In the genomic region with DNA sequence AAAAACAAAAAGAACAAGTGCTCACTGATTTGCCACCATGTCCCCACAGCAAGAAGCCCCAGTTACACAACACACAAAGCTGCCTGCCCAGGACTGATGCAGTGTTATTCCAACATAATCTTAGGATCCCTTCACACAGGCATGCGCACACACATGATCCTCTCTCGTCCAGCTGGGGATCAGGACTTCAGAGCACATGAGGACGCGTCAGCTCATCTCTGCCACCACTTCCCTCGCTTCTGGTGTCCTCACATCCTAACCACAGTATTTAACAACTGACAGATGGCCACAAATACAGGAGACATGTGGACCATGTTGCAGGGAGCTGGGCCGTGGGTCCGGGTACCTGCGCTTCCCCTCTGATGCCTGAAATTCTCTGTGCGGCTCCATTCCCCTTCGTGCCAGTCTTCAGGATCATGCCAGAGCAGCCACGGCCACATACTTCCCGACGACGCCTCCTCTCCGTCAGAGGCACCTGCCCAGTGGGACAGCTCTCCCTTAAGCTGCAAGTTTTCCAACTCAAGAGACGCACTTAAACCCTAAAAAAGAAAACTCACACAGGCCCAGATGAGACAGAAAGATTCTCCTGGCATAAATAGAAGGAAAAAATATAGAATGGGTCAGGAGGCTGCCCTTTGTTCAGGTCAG, we compare ENCODE assay signal across 12 cellular contexts.
A peak's percentile ranks its signal among the peaks of the same experiment; 100 is the strongest.
DNase-seq lines count a peak whose midpoint lies in the region; ATAC-seq, FAIRE-seq and TF ChIP-seq lines count a peak whose summit lies in the region.
"Had no signal": no experiment of that assay in that cellular context is flagged by ENCODE, and none has a peak within 500 bp of the region (broad histone marks: within the 10 kb centered on the region; RNA-seq: fewer than 3 reads in every experiment).

No MANE protein-coding gene starts in this region.

- H3K4me1 Mint-ChIP-seq in astrocyte (ENCODE audit: low read depth, unreplicated experiment): peaks cover 44% of the 10 kb centered on the region

- intact Hi-C loops in heart right ventricle (cut with DNase I) (no loop called here), left cardiac atrium (cut with DNase I) (no loop called here), transverse colon (cut with DNase I; ENCODE audit: low total_unique reads) (no loop called here)

- H2AFZ ChIP-seq in astrocyte (ENCODE audit: low read depth, low read length): no peak overlapping the region
- H2AFZ ChIP-seq: GM23248 had no signal

- peak overlapping the region; percentile 83 for H3K27ac Mint-ChIP-seq in astrocyte (ENCODE audit: unreplicated experiment)

- H3K4me3 ChIP-seq in heart right ventricle (no peak overlapping the region), astrocyte (ENCODE audit: insufficient read depth, low read depth, low read length) (no peak overlapping the region), mesodermal cell (ENCODE audit: extremely low read depth, insufficient read depth, low read length, poor library complexity, severe bottlenecking) (no peak overlapping the region), transverse colon (no peak overlapping the region)
- H3K4me3 ChIP-seq: GM23248 had no signal

- H3K4me3 Mint-ChIP-seq in astrocyte (ENCODE audit: unreplicated experiment): peak overlapping the region; percentile 51

- H3K27ac ChIP-seq in heart right ventricle (peak overlapping the region; percentile 16 to 73 (median 55)), astrocyte (ENCODE audit: low read depth, low read length) (peak overlapping the region; percentile 0), mesodermal cell (ENCODE audit: low read depth, low read length, severe bottlenecking) (peak overlapping the region; percentile 82), transverse colon (peak overlapping the region in 3 of 4 donors; percentile 14 to 27 (median 18))
- H3K27ac ChIP-seq: GM23248 had no signal

- peak in 1 of 8 donors; percentile 9 for ATAC-seq in heart right ventricle
- ATAC-seq in left cardiac atrium: no peak
- ATAC-seq: activated CD4-positive, CD25-positive, alpha-beta regulatory T cell treated with anti-CD3 and anti-CD28 coated beads, Interleukin-2, amount 50 U/mL, for 24 hours had no signal

- no peak for TF ChIP-seq CTCF in heart right ventricle (IDR thresholded peaks at IDR 0.05)
- no peak for TF ChIP-seq CTCF in astrocyte (IDR thresholded peaks at IDR 0.05; ENCODE audit: insufficient read depth, low read depth, low read length)
- no peak for TF ChIP-seq CTCF in transverse colon (IDR thresholded peaks at IDR 0.05)

- H3K9ac ChIP-seq in astrocyte (ENCODE audit: low read length): no peak overlapping the region
- H3K9ac ChIP-seq: GM23248 had no signal

- DNase-seq in heart right ventricle (no peak), left cardiac atrium (no peak), astrocyte (ENCODE audit: low read depth) (no peak), transverse colon (no peak), AML-193 (lab: John Stamatoyannopoulos, UW) (no peak), HuH-7 (ENCODE audit: low spot score) (no peak), pons (ENCODE audit: low spot score) (no peak)
- DNase-seq: activated gamma-delta T cell, GM23248, RPMI8226 had no signal

- H3K27me3 ChIP-seq in heart right ventricle (no peaks in the 10 kb centered on the region), astrocyte (ENCODE audit: insufficient read depth, low read length) (no peaks in the 10 kb centered on the region), transverse colon (no peaks in the 10 kb centered on the region)

- no peak for FAIRE-seq in astrocyte (lab: Jason Lieb, UNC)

- H3K4me2 ChIP-seq in astrocyte (ENCODE audit: low read length): peak overlapping the region; percentile 36

- H4K20me1 ChIP-seq in astrocyte (ENCODE audit: insufficient read depth, low read length): peaks cover 71% of the 10 kb centered on the region

- H3K36me3 ChIP-seq in heart right ventricle (peaks cover 0 to 13% (median 0%) of the 10 kb centered on the region in 9 donors), astrocyte (ENCODE audit: insufficient read depth, low read length) (no peaks in the 10 kb centered on the region), mesodermal cell (ENCODE audit: control insufficient read depth, insufficient read depth, low read length) (peaks cover 20% of the 10 kb centered on the region), transverse colon (no peaks in the 10 kb centered on the region)

- no peaks in the 10 kb centered on the region for H3K9me3 Mint-ChIP-seq in astrocyte (ENCODE audit: unreplicated experiment)

- no peak for TF ChIP-seq POLR2A in transverse colon (IDR thresholded peaks at IDR 0.05)

- in situ Hi-C loops in transverse colon (cut with MboI; ENCODE audit: low pct_ligation_motif_present in 1 of 4, low pct_unique_long_range_greater_than_20kb in 1 of 4, low sequenced_read_pairs in 3 of 4): no loop called here

- no peaks in the 10 kb centered on the region for H3K9me3 ChIP-seq in heart right ventricle
- no peaks in the 10 kb centered on the region for H3K9me3 ChIP-seq in astrocyte (ENCODE audit: insufficient read depth, low read depth, low read length)
- no peaks in the 10 kb centered on the region for H3K9me3 ChIP-seq in mesodermal cell (ENCODE audit: control insufficient read depth, low read length)
- H3K9me3 ChIP-seq in transverse colon: no peaks in the 10 kb centered on the region

- H3K36me3 Mint-ChIP-seq in astrocyte (ENCODE audit: low read depth, unreplicated experiment): peaks cover 7% of the 10 kb centered on the region

- H3K4me1 ChIP-seq in heart right ventricle (peaks cover 36 to 99% (median 82%) of the 10 kb centered on the region in 9 donors), astrocyte (ENCODE audit: insufficient read depth, low read length) (peaks cover 25% of the 10 kb centered on the region), mesodermal cell (ENCODE audit: control insufficient read depth, insufficient read depth, low read length, poor library complexity, severe bottlenecking) (peaks cover 51% of the 10 kb centered on the region), transverse colon (peaks cover 3 to 50% (median 35%) of the 10 kb centered on the region in 4 donors)

- no peaks in the 10 kb centered on the region for H3K27me3 Mint-ChIP-seq in astrocyte (ENCODE audit: low read depth, unreplicated experiment)

- H3K79me2 ChIP-seq in astrocyte (ENCODE audit: insufficient read depth, low read length): peaks cover 80% of the 10 kb centered on the region

- 71 to 75% methylated on average over 16 of the region's 16 CpGs for WGBS in heart right ventricle, 2 donors
- 90 to 92% methylated on average over 13 to 15 of the region's 16 CpGs for WGBS in mesodermal cell (ENCODE audit: insufficient coverage in 2 of 2), 2 experiments
- WGBS in transverse colon (ENCODE audit: low coverage in 1 of 2), 2 donors: 86 to 100% methylated on average over 5 to 16 of the region's 16 CpGs

- no peak for TF ChIP-seq EP300 in transverse colon (IDR thresholded peaks at IDR 0.05; ENCODE audit: low read depth)

Comparison
In these comparisons a context has a peak if more than half of its experiments do, and no peak if none do; other contexts are left out.
1. H3K27ac ChIP-seq: peak in every context shown above with its lines; median percentile 82 in mesodermal cell; 55 in heart right ventricle; 18 in transverse colon; 0 in astrocyte.